Comparison of ENCODE assay signal across 18 cellular contexts in the genomic region with DNA sequence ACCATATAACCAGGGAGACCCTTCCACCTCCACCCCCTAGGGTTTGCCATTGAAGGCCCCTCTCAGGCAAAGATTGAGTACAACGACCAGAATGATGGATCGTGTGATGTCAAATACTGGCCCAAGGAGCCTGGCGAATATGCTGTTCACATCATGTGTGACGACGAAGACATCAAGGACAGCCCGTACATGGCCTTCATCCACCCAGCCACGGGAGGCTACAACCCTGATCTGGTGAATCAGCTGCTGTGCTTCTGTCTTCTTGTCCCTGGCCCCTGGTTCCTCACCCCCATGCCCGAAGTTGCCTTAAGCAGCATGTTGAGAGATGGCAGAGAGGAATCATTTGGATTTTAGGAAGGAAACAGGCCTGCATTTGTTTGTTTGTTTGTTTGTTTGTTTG.
DNase-seq lines count a peak whose midpoint lies in the region; ATAC-seq and TF ChIP-seq lines count a peak whose summit lies in the region.
"Had no signal": no experiment of that assay in that cellular context is flagged by ENCODE, and none has a peak within 500 bp of the region (broad histone marks: within the 10 kb centered on the region; RNA-seq: fewer than 3 reads in every experiment).

No MANE protein-coding gene starts in this region.

- no peaks in the 10 kb centered on the region for H3K27me3 ChIP-seq in breast epithelium
- no peaks in the 10 kb centered on the region for H3K27me3 ChIP-seq in neuronal stem cell (ENCODE audit: control insufficient read depth in 3 of 3, insufficient read depth in 3 of 3, low read depth in 1 of 3, low read length in 3 of 3)
- H3K27me3 ChIP-seq: BLaER1 had no signal

- intact Hi-C loops in breast epithelium (cut with DNase I; ENCODE audit: low total_unique reads) (no loop called here), MCF 10A (cut with micrococcal nuclease) (no loop called here), sciatic nerve (cut with DNase I) (no loop called here)

- no peak overlapping the region for H2AK5ac ChIP-seq in neuronal stem cell (ENCODE audit: low read depth, low read length)

- no peaks in the 10 kb centered on the region for H3K9me3 Mint-ChIP-seq in MCF 10A (ENCODE audit: unreplicated experiment)
- H3K9me3 Mint-ChIP-seq: CD4-positive, CD25-positive, alpha-beta regulatory T cell; CD8-positive, alpha-beta T cell; HFFc6 had no signal

- H3K36me3 Mint-ChIP-seq in MCF 10A (ENCODE audit: insufficient read depth, unreplicated experiment), result peaks cover 96% of the 10 kb centered on the region

- CTCF ChIA-PET in MCF 10A (lab: Yijun Ruan, JAX), result interaction anchor here (0.7 to 1.3 kb wide), 3 partner anchors 8 to 70 kb away, joined by 3 to 4 read pairs (median 4); no protein-coding TSS in a partner anchor

- H3K14ac ChIP-seq in neuronal stem cell (ENCODE audit: low read length), result no peak overlapping the region

- no peak overlapping the region for H2BK15ac ChIP-seq in neuronal stem cell (ENCODE audit: low read length)

- TF ChIP-seq POLR2A in breast epithelium (IDR thresholded peaks at IDR 0.05), result no peak

- H3K9ac ChIP-seq in neuronal stem cell (ENCODE audit: low read depth, low read length, poor library complexity), result no peak overlapping the region
- H3K9ac ChIP-seq: BLaER1 had no signal

- H2AFZ ChIP-seq in neuronal stem cell (ENCODE audit: low read length), result no peak overlapping the region

- no peak for DNase-seq in breast epithelium (ENCODE audit: low spot score in 2 of 2)
- no peak for DNase-seq in MCF 10A (ENCODE audit: unreplicated experiment)
- DNase-seq in epithelial cell of prostate (ENCODE audit: low read depth, low spot score), result no peak
- no peak for DNase-seq in neuronal stem cell (ENCODE audit: low spot score)
- DNase-seq in sciatic nerve (ENCODE audit: low spot score), result no peak
- DNase-seq in NCI-H146 (lab: John Stamatoyannopoulos, UW), result no peak
- DNase-seq: Caco-2; CD4-positive, CD25-positive, alpha-beta regulatory T cell; CD8-positive, alpha-beta T cell; DMS153; DND-41; GOT3; HFFc6 had no signal

- POLR2A ChIA-PET in MCF 10A (lab: Yijun Ruan, JAX), result no interaction called here

- WGBS in neuronal stem cell (ENCODE audit: extremely low coverage in 2 of 2, insufficient read length in 2 of 2, insufficient replicate concordance in 1 of 2), 2 donors, result no CpG with 5 or more reads among the region's 8 CpGs

- no peak overlapping the region for H3K4me2 ChIP-seq in neuronal stem cell (ENCODE audit: insufficient read depth, low read length, poor library complexity, severe bottlenecking)
- H3K4me2 ChIP-seq: BLaER1 had no signal

- H3K18ac ChIP-seq in neuronal stem cell (ENCODE audit: low read length), result peak overlapping the region; percentile 34

- no peak overlapping the region for H2BK12ac ChIP-seq in neuronal stem cell (ENCODE audit: low read length)

- H3K9me3 ChIP-seq in breast epithelium (no peaks in the 10 kb centered on the region), neuronal stem cell (replicated peaks in 1 of 2; ENCODE audit: control insufficient read depth in 2 of 2, insufficient read depth in 1 of 2, low read depth in 1 of 2, low read length in 2 of 2) (no peaks in the 10 kb centered on the region)
- H3K9me3 ChIP-seq: BLaER1, Caco-2, HAP-1 had no signal

- H3K36me3 ChIP-seq in breast epithelium (no peaks in the 10 kb centered on the region), neuronal stem cell (replicated peaks in 1 of 2; ENCODE audit: control insufficient read depth in 2 of 2, insufficient read depth in 2 of 2, low read length in 2 of 2) (peaks cover 35 to 55% of the 10 kb centered on the region in 2 donors)

- no peak overlapping the region for H2BK120ac ChIP-seq in neuronal stem cell (ENCODE audit: low read depth, low read length)

- H3K4me3 Mint-ChIP-seq in MCF 10A (ENCODE audit: unreplicated experiment), result no peak overlapping the region
- H3K4me3 Mint-ChIP-seq: B cell; CD4-positive, CD25-positive, alpha-beta regulatory T cell; CD8-positive, alpha-beta T cell; HFFc6 had no signal

- no peak overlapping the region for H3K4ac ChIP-seq in neuronal stem cell (ENCODE audit: low read length)

- H3K27me3 Mint-ChIP-seq in MCF 10A (ENCODE audit: insufficient read depth, unreplicated experiment), result no peaks in the 10 kb centered on the region
- H3K27me3 Mint-ChIP-seq: B cell; CD4-positive, CD25-positive, alpha-beta regulatory T cell had no signal

- no peak for ATAC-seq in sciatic nerve
- ATAC-seq: CD8-positive, alpha-beta T cell had no signal

- no peak overlapping the region for H2BK5ac ChIP-seq in neuronal stem cell (ENCODE audit: low read length)

- H3K4me3 ChIP-seq in breast epithelium, result no peak overlapping the region
- H3K4me3 ChIP-seq in neuronal stem cell (ENCODE audit: low read length in 2 of 2), result peak overlapping the region in 1 of 2 donors; percentile 55
- H3K4me3 ChIP-seq: BLaER1, HAP-1 had no signal

- BruUV-seq in MCF 10A (replicated peaks; lab: Mats Ljungman, UMichigan), result no TSS peak

- H3K79me1 ChIP-seq in neuronal stem cell (ENCODE audit: low read depth, low read length), result peaks cover 1% of the 10 kb centered on the region

- no peak for TF ChIP-seq CTCF in breast epithelium (IDR thresholded peaks at IDR 0.05)
- no peak for TF ChIP-seq CTCF in MCF 10A (IDR thresholded peaks at IDR 0.05; ENCODE audit: unreplicated experiment)

- H3K27ac Mint-ChIP-seq in MCF 10A (ENCODE audit: low read depth, unreplicated experiment), result no peak overlapping the region
- H3K27ac Mint-ChIP-seq: B cell; CD4-positive, CD25-positive, alpha-beta regulatory T cell; CD8-positive, alpha-beta T cell; HFFc6 had no signal

- no peak overlapping the region for H4K8ac ChIP-seq in neuronal stem cell (ENCODE audit: low read depth, low read length)

- H3K23ac ChIP-seq in neuronal stem cell (ENCODE audit: low read depth, low read length, poor library complexity), result peak overlapping the region; percentile 88

- H3K27ac ChIP-seq in breast epithelium (peak overlapping the region; percentile 25 to 45), epithelial cell of prostate (peak overlapping the region; percentile 0), neuronal stem cell (replicated peaks; ENCODE audit: low read length) (no peak overlapping the region)
- H3K27ac ChIP-seq: 22Rv1, BLaER1, C4-2B had no signal

- H3K4me1 ChIP-seq in breast epithelium (peaks cover 0 to 24% of the 10 kb centered on the region in 2 donors), neuronal stem cell (ENCODE audit: control insufficient read depth in 2 of 2, insufficient read depth in 1 of 2, low read depth in 1 of 2, low read length in 2 of 2) (no peaks in the 10 kb centered on the region)
- H3K4me1 ChIP-seq: BLaER1, HAP-1 had no signal

- peaks cover 5% of the 10 kb centered on the region for H3K4me1 Mint-ChIP-seq in MCF 10A (ENCODE audit: insufficient read depth, unreplicated experiment)

- H4K91ac ChIP-seq in neuronal stem cell (ENCODE audit: low read depth, low read length, poor library complexity), result no peak overlapping the region
